Comparison of ENCODE assay signal across 21 cellular contexts in the genomic region with DNA sequence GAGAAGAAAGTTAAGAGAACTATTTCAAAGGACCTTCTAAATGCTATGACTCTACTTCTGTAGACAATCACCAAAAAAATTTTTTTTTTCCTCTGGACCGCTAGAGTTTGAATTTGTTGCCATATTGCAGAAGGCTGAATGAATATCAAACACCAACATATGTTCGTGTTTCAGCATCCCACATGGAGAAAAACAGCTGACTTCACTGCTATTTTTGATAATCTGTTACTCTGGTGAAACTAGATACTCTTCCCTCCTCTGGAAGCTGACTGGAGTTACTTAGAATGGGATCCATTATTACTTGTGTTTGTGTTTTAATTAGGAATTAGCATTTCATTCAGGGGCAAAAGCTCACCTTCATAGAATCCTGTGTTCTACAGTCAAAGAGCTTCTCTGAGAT.
DNase-seq lines count a peak whose midpoint lies in the region; ATAC-seq and TF ChIP-seq lines count a peak whose summit lies in the region.
"Had no signal": no experiment of that assay in that cellular context is flagged by ENCODE, and none has a peak within 500 bp of the region (broad histone marks: within the 10 kb centered on the region; RNA-seq: fewer than 3 reads in every experiment).

No MANE protein-coding gene starts in this region.

- no peak for TF ChIP-seq CTCF in nephron (IDR thresholded peaks at IDR 0.05; ENCODE audit: unreplicated experiment in 3 of 3)

- no peaks in the 10 kb centered on the region for H3K27me3 Mint-ChIP-seq in nephron (ENCODE audit: low read depth)
- H3K27me3 Mint-ChIP-seq: CD4-positive, CD25-positive, alpha-beta regulatory T cell; T-cell had no signal

- peaks cover 3% of the 10 kb centered on the region for H3K9me3 Mint-ChIP-seq in nephron

- peak overlapping the region in 1 of 3 experiments; percentile 46 for H3K4me3 Mint-ChIP-seq in nephron
- H3K4me3 Mint-ChIP-seq: CD4-positive, CD25-positive, alpha-beta regulatory T cell; T-cell had no signal

- no peak for ATAC-seq in GM19397 (IDR thresholded peaks at IDR 0.05; ENCODE audit: unreplicated experiment)
- no peak for ATAC-seq in HG03025 (IDR thresholded peaks at IDR 0.05; ENCODE audit: low FRiP score, unreplicated experiment)
- ATAC-seq: A549, K562, Panc1, T-cell had no signal

- no peaks in the 10 kb centered on the region for H3K36me3 Mint-ChIP-seq in nephron (ENCODE audit: low read depth)
- H3K36me3 Mint-ChIP-seq: CD4-positive, CD25-positive, alpha-beta regulatory T cell; T-cell had no signal

- DNase-seq in COLO829 (ENCODE audit: low spot score), result peak; percentile 2
- DNase-seq in NCI-H2171 (lab: John Stamatoyannopoulos, UW), result peak; percentile 35
- peak; percentile 12 for DNase-seq in cerebellar cortex (ENCODE audit: low spot score)
- DNase-seq in NCI-H345 (lab: John Stamatoyannopoulos, UW), result no peak
- no peak for DNase-seq in LoVo (ENCODE audit: low spot score)
- DNase-seq: CD4-positive, CD25-positive, alpha-beta regulatory T cell; COR-L47; DMS53; GF-D8; NCI-H1092; NCI-H1436 treated with DMSO at 0.1 percent for 48 hours; NCI-H2029 treated with DMSO at 0.1 percent for 48 hours; NK-92 treated with Interleukin-12 subunit alpha and Interleukin-12 subunit beta, amount 100 ng/mL, for 24 hours; SIG-M5; T-cell had no signal

- peaks cover 15% of the 10 kb centered on the region for H3K4me1 Mint-ChIP-seq in nephron
- H3K4me1 Mint-ChIP-seq: CD4-positive, CD25-positive, alpha-beta regulatory T cell; T-cell had no signal

- H3K27ac Mint-ChIP-seq in nephron, result peak overlapping the region in 2 of 3 experiments; percentile 2 to 33
- H3K27ac Mint-ChIP-seq: CD4-positive, CD25-positive, alpha-beta regulatory T cell; T-cell had no signal

Comparison
In these comparisons a context has a peak if more than half of its experiments do, and no peak if none do; other contexts are left out.
1. DNase-seq: peak in COLO829 (single experiment), NCI-H2171 (single experiment) and cerebellar cortex (single experiment); none in NCI-H345 (single experiment) and LoVo (single experiment).